8 cellular contexts compared by ENCODE assay signal in genomic region chr19:57803594-57804325, GRCh38. TPM values are rescaled to one million over a fixed set of nuclear protein-coding genes. Genes with fewer than 3 reads are reported as not detected.
DNase-seq lines count a peak whose midpoint lies in the region; ATAC-seq and TF ChIP-seq lines count a peak whose summit lies in the region.

No MANE protein-coding gene starts in this region.

- H3K4me3 ChIP-seq in DND-41 (ENCODE audit: low read depth in 1 of 2, low read length in 2 of 2) (no peak overlapping the region), ectodermal cell (ENCODE audit: insufficient read depth, low read depth, low read length) (peak overlapping the region; percentile 58), tibial nerve (peak overlapping the region; percentile 21 to 55 (median 41))

- 0% methylated on average over 18 of the region's 19 CpGs for WGBS in ectodermal cell, 2 experiments
- 3 to 4% methylated on average over 19 of the region's 19 CpGs for WGBS in tibial nerve, 2 donors

- ATAC-seq in DND-41 (ENCODE audit: insufficient read depth, low read depth) = no peak
- ATAC-seq in HG03175 (IDR thresholded peaks at IDR 0.05; ENCODE audit: unreplicated experiment) = no peak
- no peak for ATAC-seq in GM18858 (IDR thresholded peaks at IDR 0.05; ENCODE audit: unreplicated experiment)

- no peak overlapping the region for H3K4me2 ChIP-seq in DND-41 (ENCODE audit: insufficient read depth, low read length)

- no peaks in the 10 kb centered on the region for H4K20me1 ChIP-seq in DND-41 (ENCODE audit: insufficient read depth, low read length)

- H3K4me1 ChIP-seq in DND-41 (ENCODE audit: insufficient read depth, low read length) (no peaks in the 10 kb centered on the region), ectodermal cell (ENCODE audit: control insufficient read depth, insufficient read depth, low read length) (peaks cover 18% of the 10 kb centered on the region), tibial nerve (peaks cover 0 to 15% (median 0%) of the 10 kb centered on the region in 4 donors)

- H3K27ac ChIP-seq in DND-41 (ENCODE audit: low read length) (no peak overlapping the region), ectodermal cell (ENCODE audit: insufficient read depth, low read depth, low read length, poor library complexity, severe bottlenecking) (peak overlapping the region; percentile 89), tibial nerve (peak overlapping the region in 3 of 4 donors; percentile 35 to 72 (median 72))

- peak; percentile 18 for DNase-seq in DND-41
- DNase-seq in NCI-H226 = peak; percentile 96
- DNase-seq in lung microvascular endothelial cell (ENCODE audit: low read depth in 2 of 2) = peak; percentile 55 to 56
- no peak for DNase-seq in tibial nerve (ENCODE audit: low spot score in 2 of 2)
- DNase-seq in NCI-H82 treated with DMSO at 0.1 percent for 48 hours (lab: John Stamatoyannopoulos, UW; ENCODE audit: unreplicated experiment) = no peak

- no peak for TF ChIP-seq POLR2A in tibial nerve (IDR thresholded peaks at IDR 0.05)

- peaks cover 61% of the 10 kb centered on the region for H3K79me2 ChIP-seq in DND-41 (ENCODE audit: insufficient read depth, low read length)

- no peak overlapping the region for H2AFZ ChIP-seq in DND-41 (ENCODE audit: low read depth, low read length)

- H3K27me3 ChIP-seq in DND-41 (ENCODE audit: insufficient read depth, low read length, poor library complexity) (no peaks in the 10 kb centered on the region), ectodermal cell (ENCODE audit: control insufficient read depth, insufficient read depth, low read length, poor library complexity, severe bottlenecking) (no peaks in the 10 kb centered on the region), tibial nerve (no peaks in the 10 kb centered on the region)

- H3K36me3 ChIP-seq in DND-41 (ENCODE audit: insufficient read depth, low read length) (peaks cover 34% of the 10 kb centered on the region), ectodermal cell (ENCODE audit: control insufficient read depth, insufficient read depth, low read length) (peaks cover 5% of the 10 kb centered on the region), tibial nerve (peaks cover 0 to 75% (median 4%) of the 10 kb centered on the region in 3 donors)

- H3K9me3 ChIP-seq in DND-41 (ENCODE audit: insufficient read depth, low read length, severe bottlenecking) (no peaks in the 10 kb centered on the region), ectodermal cell (ENCODE audit: control insufficient read depth, low read length) (no peaks in the 10 kb centered on the region), tibial nerve (peaks cover 0 to 48% (median 0%) of the 10 kb centered on the region in 4 donors)

- TF ChIP-seq CTCF in DND-41 (IDR thresholded peaks at IDR 0.05; ENCODE audit: borderline replicate concordance, extremely low read depth, low read length, poor library complexity, severe bottlenecking) = no peak
- no peak for TF ChIP-seq CTCF in tibial nerve (IDR thresholded peaks at IDR 0.05)

- TF ChIP-seq EP300 in tibial nerve (IDR thresholded peaks at IDR 0.05) = no peak

- no peak overlapping the region for H3K9ac ChIP-seq in DND-41 (ENCODE audit: low read depth, low read length)

RNA-seq across cellular contexts. Expression of gene ZNF552, which starts 11.0 kb away (rescaled TPM):
- polyA plus RNA-seq in ectodermal cell (2013, experiment 1 of 4) = 8.7 TPM
- polyA plus RNA-seq in ectodermal cell (2013, experiment 2 of 4) = 9.8 TPM
- 6.8 TPM for polyA plus RNA-seq in ectodermal cell (2013, experiment 3 of 4)
- polyA plus RNA-seq in ectodermal cell (2013, experiment 4 of 4) = 6.2 TPM
- 4.6 and 8.5 TPM in 2 replicates for total RNA-seq in lung microvascular endothelial cell
- 10 to 100 TPM in 2 of 4 donors, 1 to 10 TPM in 2; 4.2 to 19.5 (median 10.5) TPM for total RNA-seq in tibial nerve

RNA-seq across cellular contexts. Expression of gene ZNF587B, which starts 26.3 kb away (rescaled TPM):
- polyA plus RNA-seq in ectodermal cell (2013, experiment 1 of 4) = 16.0 TPM
- 21.6 TPM for polyA plus RNA-seq in ectodermal cell (2013, experiment 2 of 4)
- polyA plus RNA-seq in ectodermal cell (2013, experiment 3 of 4) = 12.2 TPM
- polyA plus RNA-seq in ectodermal cell (2013, experiment 4 of 4) = 12.3 TPM
- total RNA-seq in lung microvascular endothelial cell = 10.9 and 25.0 TPM in 2 replicates
- 10 to 100 TPM in 2 of 4 donors, 1 to 10 TPM in 2; 8.5 to 14.9 (median 10.1) TPM for total RNA-seq in tibial nerve

RNA-seq across cellular contexts. Expression of gene ZNF586, which starts 34.3 kb away (rescaled TPM):
- 15.2 TPM for polyA plus RNA-seq in ectodermal cell (2013, experiment 1 of 4)
- 17.0 TPM for polyA plus RNA-seq in ectodermal cell (2013, experiment 2 of 4)
- polyA plus RNA-seq in ectodermal cell (2013, experiment 3 of 4) = 9.8 TPM
- 11.3 TPM for polyA plus RNA-seq in ectodermal cell (2013, experiment 4 of 4)
- 8.5 and 15.7 TPM in 2 replicates for total RNA-seq in lung microvascular endothelial cell
- total RNA-seq in tibial nerve = 10 to 100 TPM in 3 of 4 donors, 1 to 10 TPM in 1; 7.9 to 18.8 (median 13.4) TPM

RNA-seq across cellular contexts. Expression of gene ZNF587, which starts 45.9 kb away (rescaled TPM):
- 47.5 TPM for polyA plus RNA-seq in ectodermal cell (2013, experiment 1 of 4)
- 54.4 TPM for polyA plus RNA-seq in ectodermal cell (2013, experiment 2 of 4)
- 31.3 TPM for polyA plus RNA-seq in ectodermal cell (2013, experiment 3 of 4)
- polyA plus RNA-seq in ectodermal cell (2013, experiment 4 of 4) = 39.0 TPM
- total RNA-seq in lung microvascular endothelial cell (10.5 and 14.9 TPM in 2 replicates), tibial nerve (10 to 100 TPM; 21.0 to 34.8 (median 28.3) TPM)

RNA-seq across cellular contexts. Expression of gene ZNF776, which starts 57.1 kb away (rescaled TPM):
- polyA plus RNA-seq in ectodermal cell (2013, experiment 1 of 4) = 28.9 TPM
- polyA plus RNA-seq in ectodermal cell (2013, experiment 2 of 4) = 28.0 TPM
- 23.6 TPM for polyA plus RNA-seq in ectodermal cell (2013, experiment 3 of 4)
- 25.7 TPM for polyA plus RNA-seq in ectodermal cell (2013, experiment 4 of 4)
- total RNA-seq in lung microvascular endothelial cell (12.9 and 16.9 TPM in 2 replicates), tibial nerve (10 to 100 TPM; 10.8 to 18.4 (median 12.6) TPM)

Comparison
In these comparisons a context has a peak if more than half of its experiments do, and no peak if none do; other contexts are left out.
1. DNase-seq: peak in DND-41 (single experiment), NCI-H226 (single experiment) and lung microvascular endothelial cell (2 of 2); none in tibial nerve (0 of 2) and NCI-H82 treated with DMSO at 0.1 percent for 48 hours (single experiment).
2. H3K4me3 ChIP-seq: peak in ectodermal cell (single experiment) and tibial nerve (4 of 4); none in DND-41 (0 of 2).